In genomic region chr15:65305144-65305758, GRCh38 we compare ENCODE assay signal across 8 cellular contexts. TPM values are rescaled to one million over a fixed set of nuclear protein-coding genes. Genes with fewer than 3 reads are reported as not detected.
DNase-seq lines count a peak whose midpoint lies in the region; ATAC-seq and TF ChIP-seq lines count a peak whose summit lies in the region.

No MANE protein-coding gene starts in this region.

- ATAC-seq in HG02588 (IDR thresholded peaks at IDR 0.05; ENCODE audit: unreplicated experiment) = peak; percentile 36
- ATAC-seq in left lobe of liver = peak; percentile 18
- no peak for ATAC-seq in GM21717 (IDR thresholded peaks at IDR 0.05; ENCODE audit: unreplicated experiment)

- 51 to 56% methylated on average over 14 of the region's 14 CpGs for WGBS in thyroid gland, 2 donors

- H3K27me3 Mint-ChIP-seq in activated naive CD4-positive, alpha-beta T cell treated with anti-CD3 and anti-CD28 coated beads, Interleukin-2, amount 10 ng/mL, durations not matched to agents 7 days and 5 days = peaks cover 12% of the 10 kb centered on the region

- H3K9me3 ChIP-seq in thyroid gland = no peaks in the 10 kb centered on the region

- intact Hi-C loops in thyroid gland (cut with DNase I) = no loop called here

- H3K9me3 Mint-ChIP-seq in activated naive CD4-positive, alpha-beta T cell treated with anti-CD3 and anti-CD28 coated beads, Interleukin-2, amount 10 ng/mL, durations not matched to agents 7 days and 5 days = peaks cover 2% of the 10 kb centered on the region

- no peaks in the 10 kb centered on the region for H3K36me3 Mint-ChIP-seq in activated naive CD4-positive, alpha-beta T cell treated with anti-CD3 and anti-CD28 coated beads, Interleukin-2, amount 10 ng/mL, durations not matched to agents 7 days and 5 days

- H3K27me3 ChIP-seq in thyroid gland = no peaks in the 10 kb centered on the region

- no peak overlapping the region for H3K4me3 ChIP-seq in thyroid gland (replicated peaks in 1 of 3)

- H3K4me1 Mint-ChIP-seq in activated naive CD4-positive, alpha-beta T cell treated with anti-CD3 and anti-CD28 coated beads, Interleukin-2, amount 10 ng/mL, durations not matched to agents 7 days and 5 days = peaks cover 30% of the 10 kb centered on the region

- H3K27ac ChIP-seq in thyroid gland = peak overlapping the region; percentile 88 to 99 (median 94)

- peak in 1 of 6 experiments; percentile 1 for TF ChIP-seq CTCF in thyroid gland (IDR thresholded peaks at IDR 0.05)

- CTCF ChIA-PET in activated naive CD4-positive, alpha-beta T cell treated with anti-CD3 and anti-CD28 coated beads, Interleukin-2, amount 10 ng/mL, durations not matched to agents 7 days and 5 days (lab: Charles Lee) = interaction anchor here (0.6 to 1.2 kb wide), 4 partner anchors 18 to 1237 kb away, joined by 3 to 8 read pairs (median 4); partner anchors contain the start of gene PARP16

- TF ChIP-seq POLR2A in thyroid gland (IDR thresholded peaks at IDR 0.05) = no peak

- peak overlapping the region; percentile 87 for H3K4me3 Mint-ChIP-seq in activated naive CD4-positive, alpha-beta T cell treated with anti-CD3 and anti-CD28 coated beads, Interleukin-2, amount 10 ng/mL, durations not matched to agents 7 days and 5 days

- peak overlapping the region; percentile 98 for H3K27ac Mint-ChIP-seq in activated naive CD4-positive, alpha-beta T cell treated with anti-CD3 and anti-CD28 coated beads, Interleukin-2, amount 10 ng/mL, durations not matched to agents 7 days and 5 days

- DNase-seq in Ammon's horn (ENCODE audit: low spot score) (peak; percentile 35), left lobe of liver (ENCODE audit: low spot score) (no peak), thyroid gland (no peak), NCI-H2081 treated with DMSO at 0.1 percent for 48 hours (lab: John Stamatoyannopoulos, UW) (no peak), HuH-7 (ENCODE audit: low spot score) (no peak)
- DNase-seq in activated naive CD4-positive, alpha-beta T cell treated with anti-CD3 and anti-CD28 coated beads, Interleukin-2, amount 10 ng/mL, durations not matched to agents 7 days and 5 days = peak; percentile 35

- no peaks in the 10 kb centered on the region for H3K36me3 ChIP-seq in thyroid gland

- peaks cover 4 to 12% of the 10 kb centered on the region in 2 donors for H3K4me1 ChIP-seq in thyroid gland

RNA-seq across cellular contexts. Expression of gene RNU5B-1, which starts 0.8 kb away (rescaled TPM):
- total RNA-seq in left lobe of liver (not detected), thyroid gland (not detected)

RNA-seq across cellular contexts. Expression of gene RNU5A-1, which starts 9.4 kb away (rescaled TPM):
- total RNA-seq in left lobe of liver (not detected), thyroid gland (not detected)

RNA-seq across cellular contexts. Expression of gene PARP16, which starts 18.6 kb away (rescaled TPM):
- 9.8 TPM for total RNA-seq in left lobe of liver
- total RNA-seq in thyroid gland = 10 to 100 TPM; 11.3 to 15.5 (median 13.2) TPM

Comparison
In these comparisons a context has a peak if more than half of its experiments do, and no peak if none do; other contexts are left out.
1. DNase-seq: peak in Ammon's horn (single experiment) and activated naive CD4-positive, alpha-beta T cell treated with anti-CD3 and anti-CD28 coated beads, Interleukin-2, amount 10 ng/mL, durations not matched to agents 7 days and 5 days (single experiment); none in left lobe of liver (single experiment), thyroid gland (0 of 2), NCI-H2081 treated with DMSO at 0.1 percent for 48 hours (single experiment) and HuH-7 (single experiment).